16 cellular contexts compared by ENCODE assay signal in genomic region chr1:193614275-193614674, GRCh38.
DNase-seq lines count a peak whose midpoint lies in the region; ATAC-seq, FAIRE-seq and TF ChIP-seq lines count a peak whose summit lies in the region.
"Had no signal": no experiment of that assay in that cellular context is flagged by ENCODE, and none has a peak within 500 bp of the region (broad histone marks: within the 10 kb centered on the region; RNA-seq: fewer than 3 reads in every experiment).

No MANE protein-coding gene starts in this region.

- H3K4me3 ChIP-seq in PC-9: no peak overlapping the region
- no peak overlapping the region for H3K4me3 ChIP-seq in endothelial cell of umbilical vein (replicated peaks in 1 of 3; ENCODE audit: insufficient read depth in 1 of 3, low read depth in 1 of 3, low read length in 3 of 3)
- H3K4me3 ChIP-seq: GM23248 had no signal

- no peak for TF ChIP-seq POLR2A in endothelial cell of umbilical vein (IDR thresholded peaks at IDR 0.05; ENCODE audit: low read depth, low read length)

- ATAC-seq in HG03432 (IDR thresholded peaks at IDR 0.05; ENCODE audit: unreplicated experiment) (peak; percentile 14), HG03460 (IDR thresholded peaks at IDR 0.05; ENCODE audit: unreplicated experiment) (no peak), GM18517 (IDR thresholded peaks at IDR 0.05; ENCODE audit: unreplicated experiment) (no peak)
- ATAC-seq: CD8-positive, alpha-beta T cell; HepG2 had no signal

- no peak for FAIRE-seq in endothelial cell of umbilical vein (lab: Jason Lieb, UNC)
- FAIRE-seq: G401.6, GM12892, HepG2, HTR-8/SVneo had no signal

- H4K20me1 ChIP-seq in PC-9 (ENCODE audit: insufficient read depth) (no peaks in the 10 kb centered on the region), endothelial cell of umbilical vein (replicated peaks; ENCODE audit: control insufficient read depth, extremely low read depth, insufficient read depth, low read length) (no peaks in the 10 kb centered on the region)

- no peak for TF ChIP-seq CTCF in PC-9 (conservative IDR thresholded peaks at IDR 0.05)
- no peak for TF ChIP-seq CTCF in endothelial cell of umbilical vein (IDR thresholded peaks at IDR 0.05; ENCODE audit: extremely low read depth in 1 of 2, insufficient read depth in 1 of 2, low read depth in 1 of 2, low read length in 2 of 2)

- H3K27ac ChIP-seq in PC-9 (no peak overlapping the region), endothelial cell of umbilical vein (ENCODE audit: insufficient read depth, low read depth, low read length) (peak overlapping the region; percentile 95)
- H3K27ac ChIP-seq: GM23248 had no signal

- H3F3A ChIP-seq in PC-9 (ENCODE audit: insufficient read depth, low read depth): no peaks in the 10 kb centered on the region

- BruUV-seq in PC-9 (replicated peaks; lab: Mats Ljungman, UMichigan): no TSS peak
- BruUV-seq in endothelial cell of umbilical vein (replicated peaks; lab: Mats Ljungman, UMichigan): TSS peak; percentile 99

- H3K9me3 ChIP-seq in PC-9 (ENCODE audit: insufficient read depth, low read depth) (0 out of 2 replicates have a peak, but pooled peaks cover 6% of the 10 kb centered on the region), endothelial cell of umbilical vein (replicated peaks; ENCODE audit: control insufficient read depth, insufficient read depth, low read length) (no peaks in the 10 kb centered on the region)

- no peaks in the 10 kb centered on the region for H3K9me1 ChIP-seq in endothelial cell of umbilical vein (replicated peaks; ENCODE audit: control insufficient read depth, extremely low read depth, insufficient read depth, low read length)

- H3K4me2 ChIP-seq in PC-9 (no peak overlapping the region), endothelial cell of umbilical vein (ENCODE audit: insufficient read depth, low read length) (no peak overlapping the region)

- DNase-seq in PC-9 (no peak), endothelial cell of umbilical vein (ENCODE audit: low read depth, low spot score) (no peak), SHP77 treated with DMSO at 0.1 percent for 48 hours (lab: John Stamatoyannopoulos, UW) (no peak), HT-29 (ENCODE audit: low spot score) (no peak)
- DNase-seq: CD8-positive, alpha-beta T cell; COR-L47; DMS79 treated with DMSO at 0.1 percent for 48 hours; H7 had no signal

- intact Hi-C loops in PC-9 (cut with micrococcal nuclease; ENCODE audit: unreplicated experiment) (no loop called here), endothelial cell of umbilical vein (cut with micrococcal nuclease) (no loop called here)

- no peaks in the 10 kb centered on the region for H3K36me3 ChIP-seq in PC-9 (ENCODE audit: low read depth)
- no peaks in the 10 kb centered on the region for H3K36me3 ChIP-seq in endothelial cell of umbilical vein (ENCODE audit: control insufficient read depth in 2 of 2, extremely low read depth in 1 of 2, insufficient read depth in 2 of 2, low read length in 2 of 2)

- POLR2A ChIA-PET in PC-9 (lab: Charles Lee; ENCODE audit: unreplicated experiment): interaction anchor here (0.7 kb wide), 1 partner anchor 16 kb away, joined by 6 read pairs; no protein-coding TSS in a partner anchor
- POLR2A ChIA-PET in endothelial cell of umbilical vein (lab: Charles Lee): no interaction called here

- H3K27me3 ChIP-seq in PC-9 (ENCODE audit: insufficient read depth, low read depth) (no peaks in the 10 kb centered on the region), endothelial cell of umbilical vein (ENCODE audit: control insufficient read depth in 2 of 2, insufficient read depth in 2 of 2, low read length in 2 of 2) (no peaks in the 10 kb centered on the region)

- no peak overlapping the region for H3K9ac ChIP-seq in endothelial cell of umbilical vein (replicated peaks; ENCODE audit: extremely low read depth, insufficient read depth, low read length)
- H3K9ac ChIP-seq: GM23248 had no signal

- H3K4me1 ChIP-seq in PC-9 (replicated peaks; ENCODE audit: insufficient read depth) (peaks cover 9% of the 10 kb centered on the region), endothelial cell of umbilical vein (ENCODE audit: control insufficient read depth, extremely low read depth, insufficient read depth, low read length) (peaks cover 13% of the 10 kb centered on the region)

- no peaks in the 10 kb centered on the region for H3K9me2 ChIP-seq in PC-9 (ENCODE audit: insufficient read depth)

- H2AFZ ChIP-seq in PC-9 (0 out of 2 replicates have a peak overlapping the region, but pooled peaks have one; percentile 23), endothelial cell of umbilical vein (ENCODE audit: low read depth, low read length) (peak overlapping the region; percentile 33)

- dilution Hi-C loops in endothelial cell of umbilical vein (cut with MboI; ENCODE audit: extremely low pct_ligation_motif_present, low sequenced_read_pairs): no loop called here

- CTCF ChIA-PET in PC-9 (lab: Charles Lee) (no interaction called here), endothelial cell of umbilical vein (lab: Charles Lee) (no interaction called here)

- no peaks in the 10 kb centered on the region for H3K79me2 ChIP-seq in PC-9 (ENCODE audit: low read depth)
- H3K79me2 ChIP-seq in endothelial cell of umbilical vein (ENCODE audit: control insufficient read depth, insufficient read depth, low read length): no peaks in the 10 kb centered on the region

TF ChIP-seq in endothelial cell of umbilical vein, 7 proteins besides CTCF, POLR2A, EP300 and RAD21:
- TF ChIP-seq JUN (IDR thresholded peaks at IDR 0.05; ENCODE audit: borderline replicate concordance, insufficient read depth, insufficient read length, low read depth) (no peak), MYC (IDR thresholded peaks at IDR 0.05; ENCODE audit: low read depth, low read length) (no peak), POLR2AphosphoS5 (IDR thresholded peaks at IDR 0.05; ENCODE audit: insufficient read depth, low read depth, low read length) (no peak), GATA2 (IDR thresholded peaks at IDR 0.05; ENCODE audit: insufficient read depth, insufficient read length, low read depth, low read length) (no peak), MAX (IDR thresholded peaks at IDR 0.05; ENCODE audit: insufficient read depth, insufficient read length) (no peak), EZH2 (IDR thresholded peaks at IDR 0.05; ENCODE audit: borderline replicate concordance, low read depth, low read length, severe bottlenecking) (no peak), FOS (IDR thresholded peaks at IDR 0.05; ENCODE audit: borderline replicate concordance, insufficient read depth, low read length) (no peak)
TF ChIP-seq in endothelial cell of umbilical vein: peak in this region for 0.
